In the genomic region with DNA sequence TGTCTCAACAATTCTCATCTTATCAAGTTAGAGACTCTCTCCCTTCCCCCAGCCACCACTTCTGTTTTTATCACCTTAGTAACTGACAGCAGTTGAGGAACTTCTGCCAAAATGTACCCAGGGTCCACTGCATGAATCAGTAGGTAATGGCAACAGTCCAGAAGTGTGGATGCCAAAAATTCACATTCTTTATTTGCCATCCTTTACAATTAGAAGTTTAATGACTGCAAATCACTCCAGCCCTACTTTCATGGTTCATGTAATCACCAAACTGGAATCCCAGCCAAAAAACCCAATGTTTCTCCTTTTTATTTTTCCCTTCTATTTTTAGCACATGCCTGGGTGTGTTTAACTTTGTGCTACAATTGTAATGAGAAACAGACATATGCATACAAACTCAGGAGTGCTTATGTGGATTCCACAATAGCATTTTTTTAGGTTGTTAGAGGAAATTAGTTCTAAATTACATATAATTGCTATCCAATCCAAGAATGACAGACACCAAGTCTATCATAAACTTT, we compare ENCODE assay signal across 1 cellular context.
TF ChIP-seq lines count a peak whose summit lies in the region.

No MANE protein-coding gene starts in this region.

TF ChIP-seq in WTC11, 78 proteins besides CTCF, POLR2A, EP300 and RAD21 (continued from another document):
- TF ChIP-seq, protein P1, sequence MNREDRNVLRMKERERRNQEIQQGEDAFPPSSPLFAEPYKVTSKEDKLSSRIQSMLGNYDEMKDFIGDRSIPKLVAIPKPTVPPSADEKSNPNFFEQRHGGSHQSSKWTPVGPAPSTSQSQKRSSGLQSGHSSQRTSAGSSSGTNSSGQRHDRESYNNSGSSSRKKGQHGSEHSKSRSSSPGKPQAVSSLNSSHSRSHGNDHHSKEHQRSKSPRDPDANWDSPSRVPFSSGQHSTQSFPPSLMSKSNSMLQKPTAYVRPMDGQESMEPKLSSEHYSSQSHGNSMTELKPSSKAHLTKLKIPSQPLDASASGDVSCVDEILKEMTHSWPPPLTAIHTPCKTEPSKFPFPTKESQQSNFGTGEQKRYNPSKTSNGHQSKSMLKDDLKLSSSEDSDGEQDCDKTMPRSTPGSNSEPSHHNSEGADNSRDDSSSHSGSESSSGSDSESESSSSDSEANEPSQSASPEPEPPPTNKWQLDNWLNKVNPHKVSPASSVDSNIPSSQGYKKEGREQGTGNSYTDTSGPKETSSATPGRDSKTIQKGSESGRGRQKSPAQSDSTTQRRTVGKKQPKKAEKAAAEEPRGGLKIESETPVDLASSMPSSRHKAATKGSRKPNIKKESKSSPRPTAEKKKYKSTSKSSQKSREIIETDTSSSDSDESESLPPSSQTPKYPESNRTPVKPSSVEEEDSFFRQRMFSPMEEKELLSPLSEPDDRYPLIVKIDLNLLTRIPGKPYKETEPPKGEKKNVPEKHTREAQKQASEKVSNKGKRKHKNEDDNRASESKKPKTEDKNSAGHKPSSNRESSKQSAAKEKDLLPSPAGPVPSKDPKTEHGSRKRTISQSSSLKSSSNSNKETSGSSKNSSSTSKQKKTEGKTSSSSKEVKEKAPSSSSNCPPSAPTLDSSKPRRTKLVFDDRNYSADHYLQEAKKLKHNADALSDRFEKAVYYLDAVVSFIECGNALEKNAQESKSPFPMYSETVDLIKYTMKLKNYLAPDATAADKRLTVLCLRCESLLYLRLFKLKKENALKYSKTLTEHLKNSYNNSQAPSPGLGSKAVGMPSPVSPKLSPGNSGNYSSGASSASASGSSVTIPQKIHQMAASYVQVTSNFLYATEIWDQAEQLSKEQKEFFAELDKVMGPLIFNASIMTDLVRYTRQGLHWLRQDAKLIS (CRISPR knock-in tag; IDR thresholded peaks at IDR 0.05; ENCODE audit: borderline replicate concordance): no peak
